1 cellular context compared by ENCODE assay signal in genomic region chr20:57008217-57008616, GRCh38.
TF ChIP-seq lines count a peak whose summit lies in the region.

No MANE protein-coding gene starts in this region.

TF ChIP-seq in neural cell, 6 proteins besides CTCF, POLR2A, EP300 and RAD21:
- peak; percentile 45 for TF ChIP-seq REST (IDR thresholded peaks at IDR 0.05; ENCODE audit: borderline replicate concordance)
- TF ChIP-seq MXI1 (conservative IDR thresholded peaks at IDR 0.05; ENCODE audit: poor library complexity, severe bottlenecking): no peak
- TF ChIP-seq POLR2AphosphoS5 (IDR thresholded peaks at IDR 0.05): peak; percentile 85
TF ChIP-seq in neural cell: peak in this region for 2.
